1 cellular context compared by ENCODE assay signal in the genomic region with DNA sequence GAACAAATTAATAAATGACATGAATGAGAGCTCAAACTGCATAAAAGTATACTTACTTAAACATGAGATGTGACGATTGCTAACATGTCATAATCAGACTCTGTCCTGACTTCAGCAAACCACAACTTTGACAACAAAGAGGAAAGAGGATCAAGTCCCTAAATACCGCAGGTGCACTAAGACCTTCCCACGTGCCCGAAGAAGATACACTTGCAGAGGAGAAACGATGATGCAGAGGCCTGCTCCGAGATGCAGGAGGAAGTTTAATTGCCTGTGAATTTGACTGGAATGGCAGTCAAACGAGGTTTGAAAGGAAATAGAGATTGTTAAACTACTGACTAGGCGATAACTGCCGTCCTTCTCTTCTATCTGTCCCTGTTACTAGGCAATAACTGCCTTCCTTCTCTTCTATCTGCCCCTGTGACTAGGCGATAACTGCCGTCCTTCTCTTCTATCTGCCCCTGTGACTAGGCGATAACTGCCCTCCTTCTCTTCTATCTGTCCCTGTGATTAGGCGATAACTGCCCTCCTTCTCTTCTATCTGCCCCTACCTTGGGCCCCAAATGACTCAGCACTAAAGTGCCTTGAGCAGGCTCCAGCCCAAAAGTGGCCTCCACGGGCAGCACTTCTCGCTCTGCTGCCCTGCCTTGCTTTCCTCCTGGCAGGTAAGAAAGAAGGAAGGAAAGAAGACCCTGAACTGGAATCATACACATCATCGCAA.
TF ChIP-seq lines count a peak whose summit lies in the region.
"Not testable (repeated sequence)": the region's sequence is repeated elsewhere in the genome, so short reads cannot be mapped to it uniquely, and the experiment has no call there.

No MANE protein-coding gene starts in this region.

TF ChIP-seq in K562, 482 proteins besides CTCF, POLR2A, EP300 and RAD21 (continued from another document and continues in another):
- TF ChIP-seq NCOA4 (IDR thresholded peaks at IDR 0.05; ENCODE audit: partially characterized antibody) = peak; percentile 62
- peak; percentile 95 for TF ChIP-seq SOX6 (IDR thresholded peaks at IDR 0.05)
- peak; percentile 80 for TF ChIP-seq TEAD4 (IDR thresholded peaks at IDR 0.05; ENCODE audit: low read length)
- not testable (repeated sequence) for TF ChIP-seq TEAD4 (CRISPR knock-in tag; IDR thresholded peaks at IDR 0.05; ENCODE audit: borderline replicate concordance); ATF1 (CRISPR knock-in tag; IDR thresholded peaks at IDR 0.05)
- TF ChIP-seq NUFIP1 (IDR thresholded peaks at IDR 0.05; ENCODE audit: partially characterized antibody) = peak; percentile 62
- TF ChIP-seq, protein P1, sequence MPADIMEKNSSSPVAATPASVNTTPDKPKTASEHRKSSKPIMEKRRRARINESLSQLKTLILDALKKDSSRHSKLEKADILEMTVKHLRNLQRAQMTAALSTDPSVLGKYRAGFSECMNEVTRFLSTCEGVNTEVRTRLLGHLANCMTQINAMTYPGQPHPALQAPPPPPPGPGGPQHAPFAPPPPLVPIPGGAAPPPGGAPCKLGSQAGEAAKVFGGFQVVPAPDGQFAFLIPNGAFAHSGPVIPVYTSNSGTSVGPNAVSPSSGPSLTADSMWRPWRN (IDR thresholded peaks at IDR 0.05; ENCODE audit: low read depth) = peak; percentile 82
- 0 out of 2 replicates have a peak, but pooled peaks have one; percentile 16 for TF ChIP-seq NFE2L1 (tag; IDR thresholded peaks at IDR 0.05; ENCODE audit: borderline replicate concordance, low read depth)
- peak; percentile 20; the same call in 1 of the 2 replicates for TF ChIP-seq BHLHE40 (IDR thresholded peaks at IDR 0.05; ENCODE audit: low read length)
- peak; percentile 53 for TF ChIP-seq ZFX (CRISPR knock-in tag; IDR thresholded peaks at IDR 0.05)
- peak; percentile 82 for TF ChIP-seq CCNT2 (IDR thresholded peaks at IDR 0.05; ENCODE audit: borderline replicate concordance, extremely low read depth, insufficient read length, low read depth, low read length)
- peak; percentile 86; the same call in 1 of the 2 replicates for TF ChIP-seq HDAC2 (IDR thresholded peaks at IDR 0.05)
- TF ChIP-seq ELF4 (CRISPR knock-in tag; IDR thresholded peaks at IDR 0.05) = peak; percentile 76; the same call in 1 of the 2 replicates
- peak; percentile 96 for TF ChIP-seq CC2D1A (IDR thresholded peaks at IDR 0.05)
- TF ChIP-seq ARID1B (IDR thresholded peaks at IDR 0.05) = peak; percentile 99
- TF ChIP-seq CXXC5 (CRISPR knock-in tag; IDR thresholded peaks at IDR 0.05) = peak; percentile 98
- peak; percentile 75 for TF ChIP-seq TCF3 (CRISPR knock-in tag; IDR thresholded peaks at IDR 0.05)
- peak; percentile 43; the same call in 1 of the 2 replicates for TF ChIP-seq DMBX1 (CRISPR knock-in tag; IDR thresholded peaks at IDR 0.05; ENCODE audit: borderline replicate concordance)
- peak; percentile 81 for TF ChIP-seq TARDBP (IDR thresholded peaks at IDR 0.05)
- TF ChIP-seq NFE2 (IDR thresholded peaks at IDR 0.05; ENCODE audit: low read depth) = peak; percentile 64
- peak; percentile 69 to 83; a peak in 3 of 4 replicates for TF ChIP-seq ARNT (IDR thresholded peaks at IDR 0.05)
- TF ChIP-seq MTA1 (IDR thresholded peaks at IDR 0.05; ENCODE audit: borderline replicate concordance) = peak; percentile 89
- TF ChIP-seq ZNF766 (CRISPR knock-in tag; conservative IDR thresholded peaks at IDR 0.05) = 0 out of 2 replicates have a peak, but pooled peaks have one; percentile 36
- TF ChIP-seq ESRRA (IDR thresholded peaks at IDR 0.05; ENCODE audit: borderline replicate concordance, low read depth) = peak; percentile 22; the same call in 1 of the 2 replicates
- peak; percentile 67 for TF ChIP-seq MAFF (IDR thresholded peaks at IDR 0.05; ENCODE audit: low read length)
- peak; percentile 94 for TF ChIP-seq SMARCA4 (IDR thresholded peaks at IDR 0.05)
- TF ChIP-seq CTBP1 (IDR thresholded peaks at IDR 0.05; ENCODE audit: borderline replicate concordance) = peak; percentile 93
- TF ChIP-seq, protein P2, sequence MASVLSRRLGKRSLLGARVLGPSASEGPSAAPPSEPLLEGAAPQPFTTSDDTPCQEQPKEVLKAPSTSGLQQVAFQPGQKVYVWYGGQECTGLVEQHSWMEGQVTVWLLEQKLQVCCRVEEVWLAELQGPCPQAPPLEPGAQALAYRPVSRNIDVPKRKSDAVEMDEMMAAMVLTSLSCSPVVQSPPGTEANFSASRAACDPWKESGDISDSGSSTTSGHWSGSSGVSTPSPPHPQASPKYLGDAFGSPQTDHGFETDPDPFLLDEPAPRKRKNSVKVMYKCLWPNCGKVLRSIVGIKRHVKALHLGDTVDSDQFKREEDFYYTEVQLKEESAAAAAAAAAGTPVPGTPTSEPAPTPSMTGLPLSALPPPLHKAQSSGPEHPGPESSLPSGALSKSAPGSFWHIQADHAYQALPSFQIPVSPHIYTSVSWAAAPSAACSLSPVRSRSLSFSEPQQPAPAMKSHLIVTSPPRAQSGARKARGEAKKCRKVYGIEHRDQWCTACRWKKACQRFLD (CRISPR knock-in tag; IDR thresholded peaks at IDR 0.05) = 0 out of 2 replicates have a peak, but pooled peaks have one; percentile 23
- peak; percentile 68 for TF ChIP-seq LEF1 (IDR thresholded peaks at IDR 0.05)
- TF ChIP-seq, protein P3, sequence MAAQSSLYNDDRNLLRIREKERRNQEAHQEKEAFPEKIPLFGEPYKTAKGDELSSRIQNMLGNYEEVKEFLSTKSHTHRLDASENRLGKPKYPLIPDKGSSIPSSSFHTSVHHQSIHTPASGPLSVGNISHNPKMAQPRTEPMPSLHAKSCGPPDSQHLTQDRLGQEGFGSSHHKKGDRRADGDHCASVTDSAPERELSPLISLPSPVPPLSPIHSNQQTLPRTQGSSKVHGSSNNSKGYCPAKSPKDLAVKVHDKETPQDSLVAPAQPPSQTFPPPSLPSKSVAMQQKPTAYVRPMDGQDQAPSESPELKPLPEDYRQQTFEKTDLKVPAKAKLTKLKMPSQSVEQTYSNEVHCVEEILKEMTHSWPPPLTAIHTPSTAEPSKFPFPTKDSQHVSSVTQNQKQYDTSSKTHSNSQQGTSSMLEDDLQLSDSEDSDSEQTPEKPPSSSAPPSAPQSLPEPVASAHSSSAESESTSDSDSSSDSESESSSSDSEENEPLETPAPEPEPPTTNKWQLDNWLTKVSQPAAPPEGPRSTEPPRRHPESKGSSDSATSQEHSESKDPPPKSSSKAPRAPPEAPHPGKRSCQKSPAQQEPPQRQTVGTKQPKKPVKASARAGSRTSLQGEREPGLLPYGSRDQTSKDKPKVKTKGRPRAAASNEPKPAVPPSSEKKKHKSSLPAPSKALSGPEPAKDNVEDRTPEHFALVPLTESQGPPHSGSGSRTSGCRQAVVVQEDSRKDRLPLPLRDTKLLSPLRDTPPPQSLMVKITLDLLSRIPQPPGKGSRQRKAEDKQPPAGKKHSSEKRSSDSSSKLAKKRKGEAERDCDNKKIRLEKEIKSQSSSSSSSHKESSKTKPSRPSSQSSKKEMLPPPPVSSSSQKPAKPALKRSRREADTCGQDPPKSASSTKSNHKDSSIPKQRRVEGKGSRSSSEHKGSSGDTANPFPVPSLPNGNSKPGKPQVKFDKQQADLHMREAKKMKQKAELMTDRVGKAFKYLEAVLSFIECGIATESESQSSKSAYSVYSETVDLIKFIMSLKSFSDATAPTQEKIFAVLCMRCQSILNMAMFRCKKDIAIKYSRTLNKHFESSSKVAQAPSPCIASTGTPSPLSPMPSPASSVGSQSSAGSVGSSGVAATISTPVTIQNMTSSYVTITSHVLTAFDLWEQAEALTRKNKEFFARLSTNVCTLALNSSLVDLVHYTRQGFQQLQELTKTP (IDR thresholded peaks at IDR 0.05; ENCODE audit: low read depth in 1 of 2, partially characterized antibody in 2 of 2) = peak; percentile 62 to 79
- TF ChIP-seq RNF2 (IDR thresholded peaks at IDR 0.05) = peak; percentile 47
- TF ChIP-seq JUND (IDR thresholded peaks at IDR 0.05; ENCODE audit: borderline replicate concordance, low read depth, low read length) = peak; percentile 52
- 0 out of 3 replicates have a peak, but pooled peaks have one; percentile 36 for TF ChIP-seq JUND (tag; IDR thresholded peaks at IDR 0.05; ENCODE audit: borderline replicate concordance, low read depth, low read length)
- TF ChIP-seq MBD2 (IDR thresholded peaks at IDR 0.05; ENCODE audit: borderline replicate concordance, low read depth) = 0 out of 2 replicates have a peak, but pooled peaks have one; percentile 31
- peak; percentile 95 for TF ChIP-seq ZNF316 (IDR thresholded peaks at IDR 0.05)
- TF ChIP-seq, protein P4, sequence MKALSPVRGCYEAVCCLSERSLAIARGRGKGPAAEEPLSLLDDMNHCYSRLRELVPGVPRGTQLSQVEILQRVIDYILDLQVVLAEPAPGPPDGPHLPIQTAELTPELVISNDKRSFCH (CRISPR knock-in tag; IDR thresholded peaks at IDR 0.05) = not testable (repeated sequence)
- TF ChIP-seq, protein P4 (tag; IDR thresholded peaks at IDR 0.05) = peak; percentile 44; the same call in 1 of the 2 replicates
- peak; percentile 65; the same call in 1 of the 2 replicates for TF ChIP-seq HLTF (IDR thresholded peaks at IDR 0.05)
- TF ChIP-seq, protein P5, sequence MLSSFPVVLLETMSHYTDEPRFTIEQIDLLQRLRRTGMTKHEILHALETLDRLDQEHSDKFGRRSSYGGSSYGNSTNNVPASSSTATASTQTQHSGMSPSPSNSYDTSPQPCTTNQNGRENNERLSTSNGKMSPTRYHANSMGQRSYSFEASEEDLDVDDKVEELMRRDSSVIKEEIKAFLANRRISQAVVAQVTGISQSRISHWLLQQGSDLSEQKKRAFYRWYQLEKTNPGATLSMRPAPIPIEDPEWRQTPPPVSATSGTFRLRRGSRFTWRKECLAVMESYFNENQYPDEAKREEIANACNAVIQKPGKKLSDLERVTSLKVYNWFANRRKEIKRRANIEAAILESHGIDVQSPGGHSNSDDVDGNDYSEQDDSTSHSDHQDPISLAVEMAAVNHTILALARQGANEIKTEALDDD (IDR thresholded peaks at IDR 0.05) = peak; percentile 97
- peak; percentile 93 for TF ChIP-seq MAFG (tag; conservative IDR thresholded peaks at IDR 0.05)
- TF ChIP-seq FOSL1 (tag; conservative IDR thresholded peaks at IDR 0.05) = peak; percentile 82
- TF ChIP-seq KLF16 (IDR thresholded peaks at IDR 0.05) = peak; percentile 83
- TF ChIP-seq NONO (IDR thresholded peaks at IDR 0.05; ENCODE audit: low read depth in 2 of 2, low read length in 1 of 2) = 0 out of 4 replicates have a peak, but pooled peaks of 1 of the 2 experiments have one; percentile 32
- peak; percentile 89 for TF ChIP-seq PHB2 (IDR thresholded peaks at IDR 0.05; ENCODE audit: low read depth)
- peak; percentile 47 for TF ChIP-seq ATF1 (tag; IDR thresholded peaks at IDR 0.05)
- peak; percentile 92 for TF ChIP-seq MTA2 (IDR thresholded peaks at IDR 0.05; ENCODE audit: low read depth)
- TF ChIP-seq PYGO2 (tag; IDR thresholded peaks at IDR 0.05) = peak; percentile 48; the same call in 1 of the 2 replicates
- 0 out of 2 replicates have a peak, but pooled peaks have one; percentile 46 for TF ChIP-seq PML (IDR thresholded peaks at IDR 0.05; ENCODE audit: low read length)
- peak; percentile 94 to 95 for TF ChIP-seq TRIM24 (IDR thresholded peaks at IDR 0.05)
- TF ChIP-seq, protein P6, sequence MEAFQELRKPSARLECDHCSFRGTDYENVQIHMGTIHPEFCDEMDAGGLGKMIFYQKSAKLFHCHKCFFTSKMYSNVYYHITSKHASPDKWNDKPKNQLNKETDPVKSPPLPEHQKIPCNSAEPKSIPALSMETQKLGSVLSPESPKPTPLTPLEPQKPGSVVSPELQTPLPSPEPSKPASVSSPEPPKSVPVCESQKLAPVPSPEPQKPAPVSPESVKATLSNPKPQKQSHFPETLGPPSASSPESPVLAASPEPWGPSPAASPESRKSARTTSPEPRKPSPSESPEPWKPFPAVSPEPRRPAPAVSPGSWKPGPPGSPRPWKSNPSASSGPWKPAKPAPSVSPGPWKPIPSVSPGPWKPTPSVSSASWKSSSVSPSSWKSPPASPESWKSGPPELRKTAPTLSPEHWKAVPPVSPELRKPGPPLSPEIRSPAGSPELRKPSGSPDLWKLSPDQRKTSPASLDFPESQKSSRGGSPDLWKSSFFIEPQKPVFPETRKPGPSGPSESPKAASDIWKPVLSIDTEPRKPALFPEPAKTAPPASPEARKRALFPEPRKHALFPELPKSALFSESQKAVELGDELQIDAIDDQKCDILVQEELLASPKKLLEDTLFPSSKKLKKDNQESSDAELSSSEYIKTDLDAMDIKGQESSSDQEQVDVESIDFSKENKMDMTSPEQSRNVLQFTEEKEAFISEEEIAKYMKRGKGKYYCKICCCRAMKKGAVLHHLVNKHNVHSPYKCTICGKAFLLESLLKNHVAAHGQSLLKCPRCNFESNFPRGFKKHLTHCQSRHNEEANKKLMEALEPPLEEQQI (IDR thresholded peaks at IDR 0.05) = peak; percentile 92
